In genomic region chr7:4861227-4861626, GRCh38 we compare ENCODE assay signal across 14 cellular contexts. TPM values are rescaled to one million over a fixed set of nuclear protein-coding genes. Genes with fewer than 3 reads are reported as not detected.
DNase-seq lines count a peak whose midpoint lies in the region; ATAC-seq and TF ChIP-seq lines count a peak whose summit lies in the region.
"Had no signal": no experiment of that assay in that cellular context is flagged by ENCODE, and none has a peak within 500 bp of the region (broad histone marks: within the 10 kb centered on the region; RNA-seq: fewer than 3 reads in every experiment).

No MANE protein-coding gene starts in this region.

- no peak overlapping the region for H3K27ac Mint-ChIP-seq in CD4-positive, alpha-beta T cell
- peak overlapping the region; percentile 80 to 88 for H3K27ac Mint-ChIP-seq in natural killer cell
- H3K27ac Mint-ChIP-seq: activated T-helper 1 cell treated with anti-CD3 and anti-CD28 coated beads, Interleukin-12 subunit alpha, Interleukin-12 subunit beta, Interleukin-2, Interleukin-4 antibody, amounts not matched to agents 30 ng/mL and 10 ng/mL and 1 ng/mL, durations not matched to agents 14 hours and 24 hours and 36 hours had no signal

- no peaks in the 10 kb centered on the region for H3K36me3 Mint-ChIP-seq in CD4-positive, alpha-beta T cell (ENCODE audit: low read depth)
- H3K36me3 Mint-ChIP-seq in natural killer cell, result no peaks in the 10 kb centered on the region

- H3K36me3 ChIP-seq in HUES6 (ENCODE audit: control insufficient read depth, insufficient read depth, low read length), result no peaks in the 10 kb centered on the region
- peaks cover 0 to 7% (median 0%) of the 10 kb centered on the region in 3 donors for H3K36me3 ChIP-seq in tibial artery

- peak overlapping the region; percentile 14 for H3K4me3 Mint-ChIP-seq in CD4-positive, alpha-beta T cell
- H3K4me3 Mint-ChIP-seq in natural killer cell, result peak overlapping the region; percentile 86
- H3K4me3 Mint-ChIP-seq: activated T-helper 1 cell treated with anti-CD3 and anti-CD28 coated beads, Interleukin-12 subunit alpha, Interleukin-12 subunit beta, Interleukin-2, Interleukin-4 antibody, amounts not matched to agents 30 ng/mL and 10 ng/mL and 1 ng/mL, durations not matched to agents 14 hours and 24 hours and 36 hours had no signal

- peaks cover 33% of the 10 kb centered on the region for H3K27me3 ChIP-seq in CD4-positive, alpha-beta T cell (ENCODE audit: control insufficient read depth, insufficient read depth, low read length)
- H3K27me3 ChIP-seq in HUES6 (ENCODE audit: control insufficient read depth, insufficient read depth, low read length) (peaks cover 29% of the 10 kb centered on the region), dorsolateral prefrontal cortex (peaks cover 0 to 20% (median 0%) of the 10 kb centered on the region in 45 donors), tibial artery (peaks cover 0 to 14% of the 10 kb centered on the region in 2 donors)
- H3K27me3 ChIP-seq: BLaER1 had no signal

- H3K4me1 Mint-ChIP-seq in CD4-positive, alpha-beta T cell (ENCODE audit: low read depth), result no peaks in the 10 kb centered on the region
- H3K4me1 Mint-ChIP-seq in natural killer cell, result peaks cover 7 to 11% of the 10 kb centered on the region in 2 donors

- no peaks in the 10 kb centered on the region for H3K9me3 Mint-ChIP-seq in CD4-positive, alpha-beta T cell
- peaks cover 2 to 3% of the 10 kb centered on the region in 2 donors for H3K9me3 Mint-ChIP-seq in natural killer cell

- CTCF ChIA-PET in CD4-positive, alpha-beta T cell (lab: Charles Lee), result no interaction called here

- H3K27me3 Mint-ChIP-seq in CD4-positive, alpha-beta T cell, result peaks cover 79% of the 10 kb centered on the region
- H3K27me3 Mint-ChIP-seq in natural killer cell (ENCODE audit: low read depth in 2 of 2), result peaks cover 48 to 60% of the 10 kb centered on the region in 2 donors

- H3K9me3 ChIP-seq in CD4-positive, alpha-beta T cell (ENCODE audit: control insufficient read depth, low read length), result peaks cover 6% of the 10 kb centered on the region
- peaks cover 20% of the 10 kb centered on the region for H3K9me3 ChIP-seq in HUES6 (ENCODE audit: control insufficient read depth, insufficient read depth, low read depth, low read length)
- H3K9me3 ChIP-seq in tibial artery, result peaks cover 0 to 10% (median 8%) of the 10 kb centered on the region in 3 donors
- H3K9me3 ChIP-seq: SK-N-SH had no signal

- DNase-seq in CD4-positive, alpha-beta T cell, result no peak
- DNase-seq in dorsolateral prefrontal cortex (no peak), natural killer cell (no peak), tibial artery (no peak), midbrain (lab: John Stamatoyannopoulos, UW) (no peak)
- DNase-seq in stimulated activated CD4-positive, alpha-beta T cell treated with anti-CD3 and anti-CD28 coated beads, Interleukin-2, amount 100 ng/mL, for 48 hours, result no peak
- DNase-seq: activated CD4-positive, CD25-positive, alpha-beta regulatory T cell; EL; NCI-H187 treated with DMSO at 0.1 percent for 48 hours; SK-N-SH had no signal

- H3K4me3 ChIP-seq in HUES6 (ENCODE audit: low read depth, low read length) (peak overlapping the region; percentile 68), dorsolateral prefrontal cortex (peak overlapping the region in 38 of 59 donors; percentile 17 to 60 (median 45)), tibial artery (no peak overlapping the region)
- H3K4me3 ChIP-seq: BLaER1 had no signal

- no peak for TF ChIP-seq CTCF in CD4-positive, alpha-beta T cell (IDR thresholded peaks at IDR 0.05)
- TF ChIP-seq CTCF in dorsolateral prefrontal cortex (IDR thresholded peaks at IDR 0.05 in 54 of 56, conservative IDR thresholded peaks at IDR 0.05 in 2 of 56; ENCODE audit: low read depth in 1 of 56, partially characterized antibody in 56 of 56) (no peak), natural killer cell (IDR thresholded peaks at IDR 0.05) (no peak), tibial artery (IDR thresholded peaks at IDR 0.05) (no peak)

- 0 out of 2 replicates have a peak, but pooled peaks cover 2% of the 10 kb centered on the region for H3K4me1 ChIP-seq in HUES6 (ENCODE audit: control insufficient read depth, insufficient read depth, low read length)
- peaks cover 0 to 5% (median 0%) of the 10 kb centered on the region in 4 donors for H3K4me1 ChIP-seq in tibial artery
- H3K4me1 ChIP-seq: BLaER1 had no signal

- no peak overlapping the region for H3K9ac ChIP-seq in HUES6 (ENCODE audit: low read length)
- H3K9ac ChIP-seq: BLaER1, SK-N-SH had no signal

- ATAC-seq in CD4-positive, alpha-beta T cell (ENCODE audit: poor library complexity), result no peak
- ATAC-seq in natural killer cell, result no peak
- no peak for ATAC-seq in GM21360 (IDR thresholded peaks at IDR 0.05; ENCODE audit: unreplicated experiment)

- H3K27ac ChIP-seq in CD4-positive, alpha-beta T cell (ENCODE audit: low read depth, low read length), result no peak overlapping the region
- H3K27ac ChIP-seq in HUES6 (ENCODE audit: low read depth, low read length) (no peak overlapping the region), dorsolateral prefrontal cortex (no peak overlapping the region), tibial artery (no peak overlapping the region)
- H3K27ac ChIP-seq: BLaER1 had no signal

- intact Hi-C loops in CD4-positive, alpha-beta T cell (cut with DNase I, micrococcal nuclease), result no loop called here
- intact Hi-C loops in dorsolateral prefrontal cortex (cut with DNase I), result no loop called here
- intact Hi-C loops in natural killer cell (cut with micrococcal nuclease), result no loop called here
- intact Hi-C loops in tibial artery (cut with DNase I; ENCODE audit: low total_unique reads), result no loop called here

- POLR2A ChIA-PET in CD4-positive, alpha-beta T cell (lab: Charles Lee), result no interaction called here

RNA-seq across cellular contexts. Expression of gene PAPOLB, which starts 0.6 kb away (rescaled TPM):
- total RNA-seq in CD4-positive, alpha-beta T cell, result not detected
- total RNA-seq in dorsolateral prefrontal cortex (1 to 10 TPM in 18 of 120 experiments, under 1 TPM in 102; 0.19 to 1.7 (median 0.60) TPM), natural killer cell (under 1 TPM; 0.14 to 0.36 (median 0.20) TPM)
- total RNA-seq: activated T-helper 1 cell treated with anti-CD3 and anti-CD28 coated beads, Interleukin-12 subunit alpha, Interleukin-12 subunit beta, Interleukin-2, Interleukin-4 antibody, amounts not matched to agents 30 ng/mL and 10 ng/mL and 1 ng/mL, durations not matched to agents 14 hours and 24 hours and 36 hours had no signal

RNA-seq across cellular contexts. Expression of gene RADIL, which starts 22.3 kb away (rescaled TPM):
- total RNA-seq in CD4-positive, alpha-beta T cell, result not detected
- total RNA-seq in dorsolateral prefrontal cortex (10 to 100 TPM in 57 of 120 experiments, 1 to 10 TPM in 63; 4.3 to 23.4 (median 9.7) TPM), natural killer cell (not detected)

Comparison
In these comparisons a context has a peak if more than half of its experiments do, and no peak if none do; other contexts are left out.
1. H3K4me3 ChIP-seq: peak in HUES6 (single experiment) and dorsolateral prefrontal cortex (38 of 59); none in tibial artery (0 of 2).